In genomic region chr7:133674079-133674478, GRCh38 we compare ENCODE assay signal across 19 cellular contexts.
"Had no signal": no experiment of that assay in that cellular context is flagged by ENCODE, and none has a peak within 500 bp of the region (broad histone marks: within the 10 kb centered on the region; RNA-seq: fewer than 3 reads in every experiment).

No MANE protein-coding gene starts in this region.

- H3K36me3 ChIP-seq: gastrocnemius medialis, heart right ventricle, right atrium auricular region, stomach, thoracic aorta, transverse colon had no signal

- H3K9me3 ChIP-seq: gastrocnemius medialis, heart right ventricle, right atrium auricular region, stomach, thoracic aorta, transverse colon had no signal

- H3K27ac Mint-ChIP-seq: naive thymus-derived CD8-positive, alpha-beta T cell had no signal

- H3K27me3 ChIP-seq: gastrocnemius medialis, heart right ventricle, right atrium auricular region, stomach, transverse colon had no signal

- H3K27me3 Mint-ChIP-seq: naive thymus-derived CD8-positive, alpha-beta T cell had no signal

- H3K4me1 ChIP-seq: heart right ventricle, right atrium auricular region, stomach, transverse colon had no signal

- DNase-seq: effector memory CD4-positive, alpha-beta T cell; gastrocnemius medialis; heart right ventricle; hypothalamus; kidney glomerular epithelial cell; mammary epithelial cell; naive thymus-derived CD8-positive, alpha-beta T cell; posterior cingulate gyrus; small intestine; stimulated activated CD4-positive, alpha-beta T cell treated with anti-CD3 and anti-CD28 coated beads, Interleukin-12 subunit alpha, Interleukin-12 subunit beta, amount 100 ng/mL, for 4 hours; stimulated activated naive CD4-positive, alpha-beta T cell; stomach; substantia nigra; transverse colon had no signal

- ATAC-seq: esophagus mucosa; gastrocnemius medialis; heart right ventricle; left lobe of liver; naive thymus-derived CD8-positive, alpha-beta T cell had no signal

- H3K4me3 ChIP-seq: gastrocnemius medialis, heart right ventricle, right atrium auricular region, stomach, thoracic aorta, transverse colon had no signal

- H3K27ac ChIP-seq: gastrocnemius medialis, heart right ventricle, right atrium auricular region, stomach, thoracic aorta, transverse colon had no signal

- H3K9me3 Mint-ChIP-seq: naive thymus-derived CD8-positive, alpha-beta T cell had no signal

- H3K4me3 Mint-ChIP-seq: naive thymus-derived CD8-positive, alpha-beta T cell; neural crest cell had no signal
